In genomic region chr12:57621497-57622292, GRCh38 we compare ENCODE assay signal across 1 cellular context.
TF ChIP-seq lines count a peak whose summit lies in the region.

No MANE protein-coding gene starts in this region.

TF ChIP-seq in H1, 55 proteins besides CTCF, POLR2A, EP300 and RAD21:
- TF ChIP-seq CBX5 (IDR thresholded peaks at IDR 0.05; ENCODE audit: low read depth, low read length) (no peak), CREB1 (IDR thresholded peaks at IDR 0.05) (no peak), TAF1 (IDR thresholded peaks at IDR 0.05; ENCODE audit: low read depth, low read length) (no peak), ZNF274 (IDR thresholded peaks at IDR 0.05; ENCODE audit: borderline replicate concordance, extremely low read depth, low read length) (no peak), KDM5A (IDR thresholded peaks at IDR 0.05; ENCODE audit: low read length) (no peak), ATF2 (IDR thresholded peaks at IDR 0.05; ENCODE audit: low read length) (no peak), CTBP2 (IDR thresholded peaks at IDR 0.05; ENCODE audit: borderline replicate concordance, insufficient read depth, insufficient read length, low read length) (no peak), SP4 (IDR thresholded peaks at IDR 0.05; ENCODE audit: low read length) (no peak), BCL11A (IDR thresholded peaks at IDR 0.05; ENCODE audit: low read depth in 2 of 2, low read length in 2 of 2) (no peak), SP1 (IDR thresholded peaks at IDR 0.05; ENCODE audit: low read depth, low read length) (no peak), E2F6 (IDR thresholded peaks at IDR 0.05) (no peak; the same call in 1 of the 2 replicates), SAP30 (IDR thresholded peaks at IDR 0.05; ENCODE audit: insufficient read depth, insufficient replicate concordance, low read length) (no peak), SP2 (IDR thresholded peaks at IDR 0.05; ENCODE audit: low read length) (no peak), EZH2 (IDR thresholded peaks at IDR 0.05; ENCODE audit: low read depth, low read length, severe bottlenecking) (no peak), RNF2 (IDR thresholded peaks at IDR 0.05; ENCODE audit: borderline replicate concordance, low read depth, low read length, missing control alignments, poor library complexity, severe bottlenecking) (peak; percentile 50), POLR2AphosphoS5 (IDR thresholded peaks at IDR 0.05; ENCODE audit: low read depth, low read length) (no peak), CEBPB (IDR thresholded peaks at IDR 0.05; ENCODE audit: low read depth, low read length) (no peak), NRF1 (IDR thresholded peaks at IDR 0.05; ENCODE audit: low read depth, low read length) (no peak), MAFK (IDR thresholded peaks at IDR 0.05; ENCODE audit: low read depth, low read length) (no peak), TAF7 (optimal IDR thresholded peaks at IDR 0.05; ENCODE audit: borderline replicate concordance, low read depth, low read length) (no peak), JUN (IDR thresholded peaks at IDR 0.05; ENCODE audit: low read depth, low read length) (no peak), SUZ12 (IDR thresholded peaks at IDR 0.05; ENCODE audit: low read length) (no peak), BACH1 (IDR thresholded peaks at IDR 0.05; ENCODE audit: low read length) (peak; percentile 91), CHD1 (IDR thresholded peaks at IDR 0.05; ENCODE audit: low read depth, low read length) (no peak), SIX5 (IDR thresholded peaks at IDR 0.05; ENCODE audit: low read depth, low read length) (no peak), KDM4A (IDR thresholded peaks at IDR 0.05; ENCODE audit: low read depth, low read length, severe bottlenecking) (peak; percentile 66), SIRT6 (IDR thresholded peaks at IDR 0.05; ENCODE audit: low read length) (no peak), TEAD4 (IDR thresholded peaks at IDR 0.05; ENCODE audit: low read depth, low read length) (no peak), MAX (IDR thresholded peaks at IDR 0.05) (0 out of 2 replicates have a peak, but pooled peaks have one; percentile 9), HDAC2 (IDR thresholded peaks at IDR 0.05; ENCODE audit: borderline replicate concordance in 1 of 2, low read depth in 2 of 2, low read length in 2 of 2) (peak in 1 of 2 experiments; percentile 96; a peak in 2 of 4 replicates), TCF12 (IDR thresholded peaks at IDR 0.05; ENCODE audit: low read depth, low read length) (0 out of 2 replicates have a peak, but pooled peaks have one; percentile 45), POU5F1 (IDR thresholded peaks at IDR 0.05; ENCODE audit: low read depth, low read length) (no peak), RXRA (IDR thresholded peaks at IDR 0.05; ENCODE audit: insufficient read depth, low read depth, low read length) (no peak), SIN3A (conservative IDR thresholded peaks at IDR 0.05 in 1 of 2, IDR thresholded peaks at IDR 0.05 in 1 of 2; ENCODE audit: low read depth in 1 of 2, low read length in 2 of 2) (no peak; a peak in 1 of 4 replicates), RFX5 (IDR thresholded peaks at IDR 0.05; ENCODE audit: borderline replicate concordance, low read depth, low read length) (no peak), GABPA (IDR thresholded peaks at IDR 0.05; ENCODE audit: borderline replicate concordance, insufficient read depth, low read length) (no peak)
- TF ChIP-seq, protein P1, sequence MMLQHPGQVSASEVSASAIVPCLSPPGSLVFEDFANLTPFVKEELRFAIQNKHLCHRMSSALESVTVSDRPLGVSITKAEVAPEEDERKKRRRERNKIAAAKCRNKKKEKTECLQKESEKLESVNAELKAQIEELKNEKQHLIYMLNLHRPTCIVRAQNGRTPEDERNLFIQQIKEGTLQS (IDR thresholded peaks at IDR 0.05; ENCODE audit: insufficient read depth, low read depth, low read length), result no peak
